ENCODE assay signal across 9 cellular contexts in genomic region chr15:93088981-93089854, GRCh38. TPM values are rescaled to one million over a fixed set of nuclear protein-coding genes. Genes with fewer than 3 reads are reported as not detected.
DNase-seq lines count a peak whose midpoint lies in the region; ATAC-seq and TF ChIP-seq lines count a peak whose summit lies in the region.
"Had no signal": no experiment of that assay in that cellular context is flagged by ENCODE, and none has a peak within 500 bp of the region (broad histone marks: within the 10 kb centered on the region; RNA-seq: fewer than 3 reads in every experiment).

TSS of gene RGMA (minus strand) at chr15:93089211. CDS start at chr15:93088932, 279 bp downstream.

- peak; percentile 12 for DNase-seq in NCI-H345 (lab: John Stamatoyannopoulos, UW)
- no peak for DNase-seq in NCI-H345 treated with DMSO at 0.1 percent for 48 hours (lab: John Stamatoyannopoulos, UW; ENCODE audit: unreplicated experiment)
- DNase-seq in RWPE2 (ENCODE audit: low spot score): no peak
- DNase-seq in esophagus squamous epithelium (lab: John Stamatoyannopoulos, UW): no peak
- DNase-seq in NCI-H2171 (lab: John Stamatoyannopoulos, UW): no peak
- DNase-seq in stimulated activated CD4-positive, alpha-beta T cell treated with anti-CD3 and anti-CD28 coated beads, Interleukin-4, amount 100 ng/mL, for 1 hour: no peak
- no peak for DNase-seq in NCI-H2081 treated with DMSO at 0.1 percent for 48 hours (lab: John Stamatoyannopoulos, UW)

- H3K4me3 ChIP-seq in RWPE2 (ENCODE audit: severe bottlenecking) (peak within 1 kb of the TSS; percentile 25), esophagus squamous epithelium (peak within 1 kb of the TSS; percentile 47 to 90 (median 75)), neural cell (ENCODE audit: low read length) (peak within 1 kb of the TSS; percentile 86)

- H3K79me2 ChIP-seq in neural cell (replicated peaks; ENCODE audit: insufficient read depth, low read length): peaks cover 36% of the 10 kb centered on the region

- no peak for TF ChIP-seq EP300 in neural cell (conservative IDR thresholded peaks at IDR 0.05; ENCODE audit: poor library complexity, severe bottlenecking)

- no peak for TF ChIP-seq POLR2A in esophagus squamous epithelium (IDR thresholded peaks at IDR 0.05)

- H3K4me1 ChIP-seq in RWPE2 (ENCODE audit: insufficient read depth, poor library complexity, severe bottlenecking): no peaks in the 10 kb centered on the region
- peaks cover 13 to 73% (median 21%) of the 10 kb centered on the region in 3 donors for H3K4me1 ChIP-seq in esophagus squamous epithelium

- peak; percentile 24 for TF ChIP-seq RAD21 in neural cell (conservative IDR thresholded peaks at IDR 0.05)

- TF ChIP-seq CTCF in RWPE2 (IDR thresholded peaks at IDR 0.05; ENCODE audit: poor library complexity, severe bottlenecking) (no peak), esophagus squamous epithelium (IDR thresholded peaks at IDR 0.05) (no peak), neural cell (IDR thresholded peaks at IDR 0.05; ENCODE audit: poor library complexity, severe bottlenecking) (no peak)

- H3K4me2 ChIP-seq in neural cell (ENCODE audit: low read length): peak within 1 kb of the TSS; percentile 46

- ATAC-seq in RWPE2 (ENCODE audit: low read depth): peak; percentile 50

- H3K36me3 ChIP-seq in RWPE2 (ENCODE audit: low read depth) (no peaks in the 10 kb centered on the region), esophagus squamous epithelium (peaks cover 0 to 9% (median 0%) of the 10 kb centered on the region in 3 donors), neural cell (ENCODE audit: insufficient read depth, low read length) (no peaks in the 10 kb centered on the region)

- intact Hi-C loops in esophagus squamous epithelium (cut with DNase I): loop anchor here (5.0 kb wide), 1 partner anchor 1033 kb away; no protein-coding TSS in a partner anchor

- H4K20me1 ChIP-seq in neural cell (ENCODE audit: insufficient read depth): no peaks in the 10 kb centered on the region

- peak within 1 kb of the TSS; percentile 71 for H3K9ac ChIP-seq in neural cell (ENCODE audit: low read length)

- H3F3A ChIP-seq in neural cell (ENCODE audit: insufficient read depth, low read length, poor library complexity, severe bottlenecking): no peaks in the 10 kb centered on the region

- no peaks in the 10 kb centered on the region for H3K9me2 ChIP-seq in neural cell (ENCODE audit: insufficient read depth, low read length)

- peak within 1 kb of the TSS; percentile 22 for H2AFZ ChIP-seq in neural cell (ENCODE audit: low read depth, low read length)

- peaks cover 61% of the 10 kb centered on the region for H3K27me3 ChIP-seq in RWPE2 (ENCODE audit: insufficient read depth, poor library complexity, severe bottlenecking)
- H3K27me3 ChIP-seq in esophagus squamous epithelium: peaks cover 0 to 56% (median 0%) of the 10 kb centered on the region in 4 donors
- H3K27me3 ChIP-seq in neural cell (ENCODE audit: insufficient read depth, low read depth, low read length): no peaks in the 10 kb centered on the region

- 3% methylated on average over 8 to 15 of the region's 101 CpGs for WGBS in esophagus squamous epithelium, 2 donors

- H3K9me3 ChIP-seq in RWPE2 (ENCODE audit: severe bottlenecking) (no peaks in the 10 kb centered on the region), esophagus squamous epithelium (no peaks in the 10 kb centered on the region), neural cell (ENCODE audit: low read length) (no peaks in the 10 kb centered on the region)

- H3K27ac ChIP-seq in RWPE2 (ENCODE audit: poor library complexity, severe bottlenecking) (no peak within 1 kb of the TSS), esophagus squamous epithelium (peak within 1 kb of the TSS; percentile 81 to 96 (median 88)), neural cell (ENCODE audit: low read length) (peak within 1 kb of the TSS; percentile 66)

TF ChIP-seq in neural cell, 6 proteins besides CTCF, POLR2A, EP300 and RAD21:
- TF ChIP-seq EZH2 (IDR thresholded peaks at IDR 0.05; ENCODE audit: borderline replicate concordance, insufficient read depth, low read length, poor library complexity, severe bottlenecking): no peak
- peak; percentile 26 for TF ChIP-seq REST (IDR thresholded peaks at IDR 0.05; ENCODE audit: borderline replicate concordance)
- peak; percentile 11 for TF ChIP-seq SMC3 (conservative IDR thresholded peaks at IDR 0.05; ENCODE audit: poor library complexity)
- TF ChIP-seq TAF1 (IDR thresholded peaks at IDR 0.05; ENCODE audit: low read depth): no peak
- peak; percentile 71 for TF ChIP-seq POLR2AphosphoS5 (IDR thresholded peaks at IDR 0.05)

RNA-seq across cellular contexts. Expression of gene RGMA, which starts in this region (rescaled TPM):
- 10 to 100 TPM; 18.8 to 74.7 (median 47.1) TPM for total RNA-seq in esophagus squamous epithelium
- 9.5 and 16.6 TPM in 2 replicates for polyA plus RNA-seq in neural cell
- polyA minus RNA-seq in neural cell: 27.8 and 31.2 TPM in 2 replicates
- total RNA-seq: T-helper 1 cell treated with Interleukin-12 subunit alpha and Interleukin-12 subunit beta and Interleukin-4 antibody, amounts not matched to agents 30 ng/mL and 1 ng/mL, for 36 hours had no signal

Comparison
In these comparisons a context has a peak if more than half of its experiments do, and no peak if none do; other contexts are left out.
1. H3K4me3 ChIP-seq: peak in every context shown above with its lines; median percentile 86 in neural cell; 75 in esophagus squamous epithelium; 25 in RWPE2.